Comparison of ENCODE assay signal across 14 cellular contexts in the genomic region with DNA sequence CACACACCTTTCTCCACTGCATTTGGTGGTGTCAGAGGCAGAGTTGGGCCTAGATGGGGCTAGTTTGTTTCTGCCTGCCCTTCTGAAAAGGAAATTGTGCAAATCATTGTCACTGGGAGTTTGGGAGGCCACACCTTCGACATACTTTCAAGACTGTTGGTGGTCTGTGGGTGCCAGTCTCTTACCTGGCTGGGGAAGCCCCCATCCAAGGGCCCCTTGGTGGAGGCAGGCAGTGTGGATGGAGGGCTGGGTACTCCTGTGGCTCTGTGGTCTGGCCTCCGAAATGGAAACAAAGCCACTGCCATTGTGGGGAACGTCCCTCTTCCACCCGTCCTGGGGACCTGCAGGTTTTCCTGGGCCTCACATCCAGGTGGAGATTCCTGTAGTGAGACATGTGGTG. TPM values are rescaled to one million over a fixed set of nuclear protein-coding genes. Genes with fewer than 3 reads are reported as not detected.
DNase-seq lines count a peak whose midpoint lies in the region; ATAC-seq and TF ChIP-seq lines count a peak whose summit lies in the region.
"Had no signal": no experiment of that assay in that cellular context is flagged by ENCODE, and none has a peak within 500 bp of the region (broad histone marks: within the 10 kb centered on the region; RNA-seq: fewer than 3 reads in every experiment).

No MANE protein-coding gene starts in this region.

- no peak overlapping the region for H3K4me3 Mint-ChIP-seq in effector memory CD8-positive, alpha-beta T cell
- no peak overlapping the region for H3K4me3 Mint-ChIP-seq in chondrocyte (ENCODE audit: unreplicated experiment)
- H3K4me3 Mint-ChIP-seq: dendritic cell treated with granulocyte-macrophage colony-stimulating factor and Interleukin-4, amounts not matched to agents 40 ng/mL and 50 ng/mL, for 4 days had no signal

- no peak overlapping the region for H3K4me2 ChIP-seq in BLaER1

- TF ChIP-seq CTCF in sigmoid colon (IDR thresholded peaks at IDR 0.05) (no peak), chondrocyte (IDR thresholded peaks at IDR 0.05) (no peak)

- peak overlapping the region; percentile 79 to 86 for H3K27ac Mint-ChIP-seq in effector memory CD8-positive, alpha-beta T cell
- no peak overlapping the region for H3K27ac Mint-ChIP-seq in chondrocyte (ENCODE audit: unreplicated experiment)
- H3K27ac Mint-ChIP-seq: dendritic cell treated with granulocyte-macrophage colony-stimulating factor and Interleukin-4, amounts not matched to agents 40 ng/mL and 50 ng/mL, for 4 days had no signal

- H3K36me3 ChIP-seq in BLaER1 (peaks cover 86% of the 10 kb centered on the region), NT2/D1 (ENCODE audit: insufficient read depth, insufficient read length, low read length) (peaks cover 79% of the 10 kb centered on the region), sigmoid colon (peaks cover 24 to 40% (median 32%) of the 10 kb centered on the region in 4 donors)

- H3K9ac ChIP-seq in BLaER1 = no peak overlapping the region
- H3K9ac ChIP-seq in NT2/D1 (ENCODE audit: insufficient read length, low read depth) = peak overlapping the region; percentile 0

- H3K4me3 ChIP-seq in BLaER1 (no peak overlapping the region), NT2/D1 (ENCODE audit: insufficient read length, low read depth) (no peak overlapping the region), sigmoid colon (no peak overlapping the region)
- H3K4me3 ChIP-seq: lung had no signal

- peaks cover 32 to 40% of the 10 kb centered on the region in 2 donors for H3K4me1 Mint-ChIP-seq in effector memory CD8-positive, alpha-beta T cell (ENCODE audit: low read depth in 2 of 2)
- peaks cover 31% of the 10 kb centered on the region for H3K4me1 Mint-ChIP-seq in chondrocyte (ENCODE audit: low read depth)

- peaks cover 71% of the 10 kb centered on the region for H4K20me1 ChIP-seq in BLaER1

- no peaks in the 10 kb centered on the region for H3K9me3 ChIP-seq in BLaER1
- no peaks in the 10 kb centered on the region for H3K9me3 ChIP-seq in NT2/D1 (ENCODE audit: insufficient read depth, low read length)
- no peaks in the 10 kb centered on the region for H3K9me3 ChIP-seq in sigmoid colon

- H3K9me3 Mint-ChIP-seq in effector memory CD8-positive, alpha-beta T cell = no peaks in the 10 kb centered on the region
- no peaks in the 10 kb centered on the region for H3K9me3 Mint-ChIP-seq in chondrocyte (ENCODE audit: low read depth)
- H3K9me3 Mint-ChIP-seq: dendritic cell treated with granulocyte-macrophage colony-stimulating factor and Interleukin-4, amounts not matched to agents 40 ng/mL and 50 ng/mL, for 4 days had no signal

- peak; percentile 43 for ATAC-seq in effector memory CD8-positive, alpha-beta T cell (replicated peaks)
- ATAC-seq in HG03521 (IDR thresholded peaks at IDR 0.05; ENCODE audit: unreplicated experiment) = no peak
- ATAC-seq in HG02678 (IDR thresholded peaks at IDR 0.05; ENCODE audit: unreplicated experiment) = no peak

- H3K27ac ChIP-seq in BLaER1 = 0 out of 2 replicates have a peak overlapping the region, but pooled peaks have one; percentile 9
- H3K27ac ChIP-seq in sigmoid colon = peak overlapping the region; percentile 25 to 88 (median 66)
- H3K27ac ChIP-seq: C4-2B had no signal

- H3K27me3 ChIP-seq in BLaER1 (no peaks in the 10 kb centered on the region), NT2/D1 (ENCODE audit: insufficient read depth, insufficient read length) (no peaks in the 10 kb centered on the region), sigmoid colon (no peaks in the 10 kb centered on the region)

- H3K4me1 ChIP-seq in BLaER1 (peaks cover 22% of the 10 kb centered on the region), NT2/D1 (ENCODE audit: insufficient read depth, insufficient read length) (peaks cover 35% of the 10 kb centered on the region), sigmoid colon (peaks cover 0 to 67% (median 60%) of the 10 kb centered on the region in 4 donors)

- WGBS in sigmoid colon, 2 donors = 90% methylated on average over 4 of the region's 4 CpGs

- no peak for DNase-seq in NT2/D1 (ENCODE audit: low read depth, low spot score)
- no peak for DNase-seq in effector memory CD8-positive, alpha-beta T cell
- DNase-seq in sigmoid colon = no peak
- DNase-seq in chondrocyte (ENCODE audit: low spot score) = no peak
- DNase-seq in NCI-H1694 (lab: John Stamatoyannopoulos, UW) = no peak
- DNase-seq: amygdala, GOT3, NCI-H774 had no signal

- no peak for TF ChIP-seq EP300 in sigmoid colon (IDR thresholded peaks at IDR 0.05)

- peaks cover 39% of the 10 kb centered on the region for H3K36me3 Mint-ChIP-seq in effector memory CD8-positive, alpha-beta T cell (ENCODE audit: insufficient read depth)
- H3K36me3 Mint-ChIP-seq in chondrocyte (ENCODE audit: low read depth) = peaks cover 37% of the 10 kb centered on the region

- H3K27me3 Mint-ChIP-seq in effector memory CD8-positive, alpha-beta T cell = no peaks in the 10 kb centered on the region
- H3K27me3 Mint-ChIP-seq in chondrocyte (ENCODE audit: low read depth) = no peaks in the 10 kb centered on the region
- H3K27me3 Mint-ChIP-seq: dendritic cell treated with granulocyte-macrophage colony-stimulating factor and Interleukin-4, amounts not matched to agents 40 ng/mL and 50 ng/mL, for 4 days had no signal

- no peak for TF ChIP-seq POLR2A in sigmoid colon (IDR thresholded peaks at IDR 0.05)

- intact Hi-C loops in sigmoid colon (cut with DNase I) = no loop called here

RNA-seq across cellular contexts. Expression of a gene that starts 10.9 kb away (rescaled TPM):
- total RNA-seq in sigmoid colon (10 to 100 TPM; 15.5 to 30.5 (median 20.1) TPM), chondrocyte (2.8 to 4.4 TPM (median 3.4 TPM) in 3 replicates)
- polyA plus RNA-seq in sigmoid colon = 10 to 100 TPM in 1 of 3 donors, 1 to 10 TPM in 2; 1.6 to 13.2 (median 8.1) TPM

RNA-seq across cellular contexts. Expression of a gene that starts 27.9 kb away (rescaled TPM):
- 10 to 100 TPM; 26.0 to 59.5 (median 37.4) TPM for total RNA-seq in sigmoid colon
- polyA plus RNA-seq in sigmoid colon = 10 to 100 TPM in 1 of 3 donors, 1 to 10 TPM in 2; 4.8 to 25.2 (median 8.8) TPM
- 36.9 to 58.9 TPM (median 55.0 TPM) in 3 replicates for total RNA-seq in chondrocyte

RNA-seq across cellular contexts. Expression of a gene that starts 28.1 kb away (rescaled TPM):
- 1 to 10 TPM; 3.9 to 8.0 (median 5.2) TPM for total RNA-seq in sigmoid colon
- polyA plus RNA-seq in sigmoid colon = 1 to 10 TPM in 1 of 3 donors, under 1 TPM in 2; 0.60 to 4.5 (median 0.92) TPM
- total RNA-seq in chondrocyte = 3.3 to 7.0 TPM (median 3.6 TPM) in 3 replicates

RNA-seq across cellular contexts. Expression of a gene that starts 37.5 kb away (rescaled TPM):
- total RNA-seq in sigmoid colon (10 to 100 TPM in 1 of 4 donors, 1 to 10 TPM in 3; 6.2 to 11.4 (median 9.3) TPM), chondrocyte (21.5 to 24.7 TPM (median 22.2 TPM) in 3 replicates)
- polyA plus RNA-seq in sigmoid colon = 10 to 100 TPM in 1 of 3 donors, 1 to 10 TPM in 2; 2.4 to 11.1 (median 3.5) TPM

RNA-seq across cellular contexts. Expression of a gene that starts 37.6 kb away (rescaled TPM):
- total RNA-seq in sigmoid colon (10 to 100 TPM; 16.6 to 28.8 (median 24.6) TPM), chondrocyte (36.0 to 51.8 TPM (median 38.2 TPM) in 3 replicates)
- 10 to 100 TPM in 1 of 3 donors, 1 to 10 TPM in 2; 3.7 to 21.3 (median 5.4) TPM for polyA plus RNA-seq in sigmoid colon
